ENCODE assay signal across 8 cellular contexts in the genomic region with DNA sequence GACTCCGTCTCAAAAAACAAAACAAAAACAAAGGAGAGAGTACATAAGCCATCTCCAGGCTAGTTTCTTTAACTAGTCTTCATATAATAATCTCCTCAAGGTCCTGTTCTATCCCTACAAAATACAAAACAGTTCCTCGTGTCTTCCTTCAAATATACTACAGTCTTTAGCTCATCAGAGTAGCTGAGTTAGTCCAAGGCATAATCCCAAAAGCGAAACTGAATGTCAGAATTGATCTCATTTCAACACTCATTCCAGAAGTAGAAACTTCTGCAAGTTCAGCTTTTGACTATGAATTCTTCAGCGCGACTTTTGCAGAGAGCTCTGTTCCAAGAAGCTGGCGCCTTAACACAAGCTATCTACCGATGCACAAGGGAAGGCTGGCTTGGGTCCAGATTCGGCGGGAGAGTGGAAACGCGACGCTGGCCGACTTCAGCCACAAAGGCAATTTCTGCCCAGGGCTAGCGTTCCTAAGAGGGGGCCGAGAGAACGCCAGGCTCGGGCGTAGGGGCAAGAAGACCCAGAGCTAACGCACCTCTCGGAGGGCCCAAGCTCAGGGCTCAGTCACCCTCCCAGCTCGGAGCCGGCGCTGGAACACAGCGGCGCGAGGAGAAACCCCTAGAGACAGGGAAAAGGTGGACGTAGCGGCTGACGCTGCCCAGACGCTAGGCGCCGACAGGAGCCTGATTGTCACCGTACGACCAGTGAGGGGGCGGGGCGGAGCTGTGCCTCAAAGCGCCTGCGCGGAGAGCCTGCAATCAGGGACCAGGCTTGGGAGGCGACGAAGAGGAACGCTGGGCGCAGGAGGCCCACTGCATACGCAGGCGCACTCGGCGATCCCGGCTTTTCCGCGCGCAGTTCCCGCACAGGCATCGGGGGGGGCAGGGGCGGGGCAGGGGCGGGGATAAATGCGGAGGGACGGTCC. TPM values are rescaled to one million over a fixed set of nuclear protein-coding genes. Genes with fewer than 3 reads are reported as not detected.
DNase-seq lines count a peak whose midpoint lies in the region; ATAC-seq and TF ChIP-seq lines count a peak whose summit lies in the region.

No MANE protein-coding gene starts in this region.

- TF ChIP-seq CTCF in natural killer cell (IDR thresholded peaks at IDR 0.05) = no peak

- no peaks in the 10 kb centered on the region for H3K27me3 Mint-ChIP-seq in activated T-helper 2 cell treated with anti-CD3 and anti-CD28 coated beads, Interferon-gamma antibody, Interleukin-2, Interleukin-4, amounts not matched to agents 10 μg/mL and 5 μg/mL and 100 μg/mL, durations not matched to agents 14 hours and 24 hours and 36 hours (ENCODE audit: low read depth)
- no peaks in the 10 kb centered on the region for H3K27me3 Mint-ChIP-seq in natural killer cell (ENCODE audit: low read depth in 2 of 2)

- DNase-seq in EH (ENCODE audit: low read depth) (peak; percentile 99), GOT3 (lab: John Stamatoyannopoulos, UW) (peak; percentile 77), LHCN-M2 (ENCODE audit: low read depth) (peak; percentile 98), RPMI7951 (ENCODE audit: low read depth) (peak; percentile 96), fibroblast of peridontal ligament (ENCODE audit: extremely low read depth) (peak; percentile 97), natural killer cell (peak; percentile 98)
- peak; percentile 97 for DNase-seq in activated T-helper 2 cell treated with anti-CD3 and anti-CD28 coated beads, Interferon-gamma antibody, Interleukin-2, Interleukin-4, amounts not matched to agents 10 μg/mL and 5 μg/mL and 100 μg/mL, durations not matched to agents 14 hours and 24 hours and 36 hours (ENCODE audit: low spot score)
- DNase-seq in stimulated activated naive CD4-positive, alpha-beta T cell (lab: John Stamatoyannopoulos, UW) = peak; percentile 86 to 97 (median 93)

- H3K4me1 Mint-ChIP-seq in activated T-helper 2 cell treated with anti-CD3 and anti-CD28 coated beads, Interferon-gamma antibody, Interleukin-2, Interleukin-4, amounts not matched to agents 10 μg/mL and 5 μg/mL and 100 μg/mL, durations not matched to agents 14 hours and 24 hours and 36 hours (ENCODE audit: low read depth) = peaks cover 50% of the 10 kb centered on the region
- peaks cover 39 to 48% of the 10 kb centered on the region in 2 donors for H3K4me1 Mint-ChIP-seq in natural killer cell

- H3K27ac Mint-ChIP-seq in activated T-helper 2 cell treated with anti-CD3 and anti-CD28 coated beads, Interferon-gamma antibody, Interleukin-2, Interleukin-4, amounts not matched to agents 10 μg/mL and 5 μg/mL and 100 μg/mL, durations not matched to agents 14 hours and 24 hours and 36 hours = peak overlapping the region; percentile 100
- H3K27ac Mint-ChIP-seq in natural killer cell = peak overlapping the region; percentile 97 to 98

- peak; percentile 93 to 97 (median 95) for ATAC-seq in natural killer cell

- H3K9me3 Mint-ChIP-seq in activated T-helper 2 cell treated with anti-CD3 and anti-CD28 coated beads, Interferon-gamma antibody, Interleukin-2, Interleukin-4, amounts not matched to agents 10 μg/mL and 5 μg/mL and 100 μg/mL, durations not matched to agents 14 hours and 24 hours and 36 hours = no peaks in the 10 kb centered on the region
- no peaks in the 10 kb centered on the region for H3K9me3 Mint-ChIP-seq in natural killer cell

- intact Hi-C loops in activated T-helper 2 cell treated with anti-CD3 and anti-CD28 coated beads, Interferon-gamma antibody, Interleukin-2, Interleukin-4, amounts not matched to agents 10 μg/mL and 5 μg/mL and 100 μg/mL, durations not matched to agents 14 hours and 24 hours and 36 hours (cut with micrococcal nuclease) = loop anchor here (1.0 to 10.0 kb wide), 11 partner anchors 25 to 897 kb away; a partner anchor contains a TSS
- intact Hi-C loops in natural killer cell (cut with micrococcal nuclease) = loop anchor here (2.0 kb wide), 1 partner anchor 45 kb away; no protein-coding TSS in a partner anchor

- peak overlapping the region; percentile 99 for H3K4me3 Mint-ChIP-seq in activated T-helper 2 cell treated with anti-CD3 and anti-CD28 coated beads, Interferon-gamma antibody, Interleukin-2, Interleukin-4, amounts not matched to agents 10 μg/mL and 5 μg/mL and 100 μg/mL, durations not matched to agents 14 hours and 24 hours and 36 hours (ENCODE audit: low read depth)
- H3K4me3 Mint-ChIP-seq in natural killer cell = peak overlapping the region; percentile 100

- peaks cover 12% of the 10 kb centered on the region for H3K36me3 Mint-ChIP-seq in activated T-helper 2 cell treated with anti-CD3 and anti-CD28 coated beads, Interferon-gamma antibody, Interleukin-2, Interleukin-4, amounts not matched to agents 10 μg/mL and 5 μg/mL and 100 μg/mL, durations not matched to agents 14 hours and 24 hours and 36 hours (ENCODE audit: low read depth)
- no peaks in the 10 kb centered on the region for H3K36me3 Mint-ChIP-seq in natural killer cell

RNA-seq across cellular contexts. Expression of a gene that starts 0.5 kb away (rescaled TPM):
- total RNA-seq in LHCN-M2 (2014; rRNA removed) (43.3 and 45.8 TPM in 2 replicates), natural killer cell (10 to 100 TPM in 1 of 3 donors, 1 to 10 TPM in 2; 7.9 to 18.3 (median 8.6) TPM)
- 19.2 TPM for polyA plus RNA-seq in LHCN-M2 (2012)
- 30.2 and 40.0 TPM in 2 replicates for total RNA-seq in RPMI7951 (2014; rRNA removed; shearing (Covaris generic))
- 20.4 and 21.8 TPM in 2 replicates for total RNA-seq in activated T-helper 2 cell treated with anti-CD3 and anti-CD28 coated beads, Interferon-gamma antibody, Interleukin-2, Interleukin-4, amounts not matched to agents 10 μg/mL and 5 μg/mL and 100 μg/mL, durations not matched to agents 14 hours and 24 hours and 36 hours

RNA-seq across cellular contexts. Expression of a gene that starts 46.0 kb away (rescaled TPM):
- 31.7 and 35.7 TPM in 2 replicates for total RNA-seq in LHCN-M2 (2014; rRNA removed)
- polyA plus RNA-seq in LHCN-M2 (2012) = 9.1 TPM
- total RNA-seq in RPMI7951 (2014; rRNA removed; shearing (Covaris generic)) = 21.4 and 36.4 TPM in 2 replicates
- 108 and 116 TPM in 2 replicates for total RNA-seq in activated T-helper 2 cell treated with anti-CD3 and anti-CD28 coated beads, Interferon-gamma antibody, Interleukin-2, Interleukin-4, amounts not matched to agents 10 μg/mL and 5 μg/mL and 100 μg/mL, durations not matched to agents 14 hours and 24 hours and 36 hours
- total RNA-seq in natural killer cell = 100 to 1,000 TPM; 135 to 156 (median 140) TPM

Comparison
In these comparisons a context has a peak if more than half of its experiments do, and no peak if none do; other contexts are left out.
1. Peak in every context shown above with its lines: DNase-seq and ATAC-seq.